Comparison of ENCODE assay signal across 14 cellular contexts in genomic region chr11:127056338-127056971, GRCh38. TPM values are rescaled to one million over a fixed set of nuclear protein-coding genes. Genes with fewer than 3 reads are reported as not detected.
DNase-seq lines count a peak whose midpoint lies in the region; ATAC-seq and TF ChIP-seq lines count a peak whose summit lies in the region.
"Had no signal": no experiment of that assay in that cellular context is flagged by ENCODE, and none has a peak within 500 bp of the region (broad histone marks: within the 10 kb centered on the region; RNA-seq: fewer than 3 reads in every experiment).

No MANE protein-coding gene starts in this region.

- peaks cover 26% of the 10 kb centered on the region for H3K4me1 Mint-ChIP-seq in neural progenitor cell
- H3K4me1 Mint-ChIP-seq: IgD-negative memory B cell had no signal

- H3K4me2 ChIP-seq in neural progenitor cell: no peak overlapping the region

- no peaks in the 10 kb centered on the region for H3K36me3 ChIP-seq in neural progenitor cell
- H3K36me3 ChIP-seq: upper lobe of left lung had no signal

- TF ChIP-seq CTCF in neural progenitor cell (IDR thresholded peaks at IDR 0.05): no peak

- in situ Hi-C loops in SK-MEL-5 (cut with HindIII; ENCODE audit: low pct_unique_long_range_greater_than_20kb, low sequenced_read_pairs): no loop called here

- H4K20me1 ChIP-seq in neural progenitor cell (ENCODE audit: low read depth): no peaks in the 10 kb centered on the region

- H3K9ac ChIP-seq in neural progenitor cell: no peak overlapping the region

- H3K27ac Mint-ChIP-seq in neural progenitor cell: no peak overlapping the region
- H3K27ac Mint-ChIP-seq: IgD-negative memory B cell had no signal

- H3K4me3 ChIP-seq in neural progenitor cell: no peak overlapping the region
- H3K4me3 ChIP-seq: upper lobe of left lung had no signal

- ATAC-seq in HG02678 (IDR thresholded peaks at IDR 0.05; ENCODE audit: unreplicated experiment) (peak; percentile 44), HG03571 (IDR thresholded peaks at IDR 0.05; ENCODE audit: unreplicated experiment) (no peak)
- ATAC-seq: Panc1 had no signal

- peaks cover 33% of the 10 kb centered on the region for H3K4me1 ChIP-seq in neural progenitor cell
- H3K4me1 ChIP-seq: upper lobe of left lung had no signal

- H2AFZ ChIP-seq in neural progenitor cell (replicated peaks): peak overlapping the region; percentile 72

- H3K36me3 Mint-ChIP-seq in neural progenitor cell: no peaks in the 10 kb centered on the region
- H3K36me3 Mint-ChIP-seq: IgD-negative memory B cell had no signal

- H3K9me3 Mint-ChIP-seq in neural progenitor cell: no peaks in the 10 kb centered on the region

- H3K4me3 Mint-ChIP-seq in neural progenitor cell: no peak overlapping the region
- H3K4me3 Mint-ChIP-seq: IgD-negative memory B cell had no signal

- no peaks in the 10 kb centered on the region for H3K27me3 ChIP-seq in neural progenitor cell
- H3K27me3 ChIP-seq: upper lobe of left lung had no signal

- H3K27ac ChIP-seq in neural progenitor cell: no peak overlapping the region
- H3K27ac ChIP-seq: upper lobe of left lung had no signal

- H3K9me3 ChIP-seq in neural progenitor cell (ENCODE audit: low read depth): no peaks in the 10 kb centered on the region
- H3K9me3 ChIP-seq: upper lobe of left lung had no signal

- H3K79me2 ChIP-seq in neural progenitor cell (ENCODE audit: low read depth): no peaks in the 10 kb centered on the region

- DNase-seq in NCI-H2171 treated with DMSO at 0.1 percent for 48 hours (lab: John Stamatoyannopoulos, UW) (peak; percentile 50), NCI-H2171 (lab: John Stamatoyannopoulos, UW) (no peak), SK-MEL-5 (ENCODE audit: low read depth, low spot score) (peak; percentile 16), neural progenitor cell (ENCODE audit: low spot score) (no peak), NCI-H1930 (lab: John Stamatoyannopoulos, UW) (no peak), SHP77 treated with DMSO at 0.1 percent for 48 hours (lab: John Stamatoyannopoulos, UW) (no peak)
- DNase-seq: activated gamma-delta T cell treated with Interleukin-2 at 50 U/mL for 16 hours, islet precursor cell, NCI-H2081 treated with DMSO at 0.1 percent for 48 hours, upper lobe of left lung had no signal

- H3F3A ChIP-seq in neural progenitor cell (ENCODE audit: low read depth): peaks cover 9% of the 10 kb centered on the region

- H3K27me3 Mint-ChIP-seq in neural progenitor cell (ENCODE audit: insufficient read depth, low read depth): peaks cover 2% of the 10 kb centered on the region
- H3K27me3 Mint-ChIP-seq: IgD-negative memory B cell had no signal

RNA-seq across cellular contexts. Expression of gene KIRREL3, which starts 55.9 kb away (rescaled TPM):
- total RNA-seq in SK-MEL-5 (2014; rRNA removed; shearing (Covaris generic)): not detected in 2 replicates
- not detected in 2 replicates for polyA plus RNA-seq in SK-MEL-5 (2015; cell fraction: cytosol; rRNA removed)
- not detected in 2 replicates for polyA plus RNA-seq in SK-MEL-5 (2015; cell fraction: nucleus; rRNA removed)
- total RNA-seq in neural progenitor cell (ENCODE audit: low replicate concordance): 1.1 and 2.6 TPM in 2 replicates
- polyA plus RNA-seq: IgD-negative memory B cell had no signal

Comparison
In these comparisons a context has a peak if more than half of its experiments do, and no peak if none do; other contexts are left out.
1. DNase-seq: peak in NCI-H2171 treated with DMSO at 0.1 percent for 48 hours (single experiment) and SK-MEL-5 (single experiment); none in NCI-H2171 (single experiment), neural progenitor cell (single experiment), NCI-H1930 (0 of 2) and SHP77 treated with DMSO at 0.1 percent for 48 hours (single experiment).